Comparison of ENCODE assay signal across 8 cellular contexts in genomic region chr18:76983184-76983583, GRCh38.
DNase-seq lines count a peak whose midpoint lies in the region; ATAC-seq lines count a peak whose summit lies in the region.

No MANE protein-coding gene starts in this region.

- H3K4me3 ChIP-seq in skeletal muscle cell (ENCODE audit: low read depth, low read length), result no peak overlapping the region

- peak; percentile 83 for ATAC-seq in HG02885 (IDR thresholded peaks at IDR 0.05; ENCODE audit: poor library complexity, unreplicated experiment)

- peak; percentile 82 for DNase-seq in NCI-H1436 (lab: John Stamatoyannopoulos, UW)
- no peak for DNase-seq in NCI-H1436 treated with DMSO at 0.1 percent for 48 hours (lab: John Stamatoyannopoulos, UW)
- peak; percentile 45 for DNase-seq in NCI-H1694 (lab: John Stamatoyannopoulos, UW)
- DNase-seq in T-helper 1 cell, result peak; percentile 61 to 84 (median 75)
- DNase-seq in anterior cingulate cortex (lab: John Stamatoyannopoulos, UW), result peak in 53 of 58 donors; percentile 20 to 87 (median 59)
- peak; percentile 88 for DNase-seq in hepatic stellate cell (ENCODE audit: low spot score)
- peak; percentile 31 for DNase-seq in skeletal muscle cell (ENCODE audit: low read depth)
